ENCODE assay signal across 8 cellular contexts in genomic region chr16:8673611-8674412, GRCh38. TPM values are rescaled to one million over a fixed set of nuclear protein-coding genes. Genes with fewer than 3 reads are reported as not detected.
DNase-seq lines count a peak whose midpoint lies in the region; ATAC-seq lines count a peak whose summit lies in the region.

No MANE protein-coding gene starts in this region.

- ATAC-seq in HG02840 (IDR thresholded peaks at IDR 0.05; ENCODE audit: low FRiP score, unreplicated experiment) = peak; percentile 4
- peak in 3 of 4 experiments; percentile 44 to 51 (median 46) for ATAC-seq in T-cell (replicated peaks in 1 of 4)
- ATAC-seq in left cardiac atrium = peak; percentile 31 to 70

- H3K27me3 Mint-ChIP-seq in T-cell = no peaks in the 10 kb centered on the region

- peaks cover 9% of the 10 kb centered on the region for H3K27me3 ChIP-seq in skeletal muscle satellite cell (ENCODE audit: control insufficient read depth, insufficient read depth, low read length)

- H3K4me3 Mint-ChIP-seq in T-cell = peak overlapping the region; percentile 78 to 85 (median 83)

- peaks cover 9% of the 10 kb centered on the region for H3K36me3 Mint-ChIP-seq in T-cell

- no peaks in the 10 kb centered on the region for H3K36me3 ChIP-seq in skeletal muscle satellite cell (ENCODE audit: insufficient read depth, low read length)

- H3K4me2 ChIP-seq in skeletal muscle satellite cell (ENCODE audit: low read length) = peak overlapping the region; percentile 98

- no peaks in the 10 kb centered on the region for H3K9me3 Mint-ChIP-seq in T-cell

- intact Hi-C loops in left cardiac atrium (cut with DNase I) = no loop called here

- CTCF ChIA-PET in T-cell (lab: Charles Lee) = no interaction called here

- no peaks in the 10 kb centered on the region for H3K9me3 ChIP-seq in skeletal muscle satellite cell (replicated peaks; ENCODE audit: low read length)

- POLR2A ChIA-PET in T-cell (lab: Charles Lee) = interaction anchor here in 1 of 2 donors (0.6 kb wide), 1 partner anchor 10 kb away, joined by 3 read pairs; no protein-coding TSS in a partner anchor

- peaks cover 19 to 23% (median 20%) of the 10 kb centered on the region in 3 donors for H3K4me1 Mint-ChIP-seq in T-cell

- peak overlapping the region; percentile 87 for H3K4me3 ChIP-seq in skeletal muscle satellite cell (ENCODE audit: low read length)

- H3K4me1 ChIP-seq in skeletal muscle satellite cell (ENCODE audit: control insufficient read depth, insufficient read depth, low read length) = peaks cover 10% of the 10 kb centered on the region

- no peak overlapping the region for H3K9ac ChIP-seq in skeletal muscle satellite cell (ENCODE audit: low read depth, low read length)

- peak overlapping the region; percentile 66 to 79 for H3K27ac Mint-ChIP-seq in T-cell

- DNase-seq in NCI-H82 (lab: John Stamatoyannopoulos, UW) (peak; percentile 67), NCI-H82 treated with DMSO at 0.1 percent for 48 hours (lab: John Stamatoyannopoulos, UW; ENCODE audit: unreplicated experiment) (no peak), T-cell (peak in 1 of 34 experiments; percentile 3), left cardiac atrium (no peak), SIG-M5 treated with dmso at 0.1 percent for 504 hours (lab: John Stamatoyannopoulos, UW; ENCODE audit: unreplicated experiment) (no peak), foreskin melanocyte (no peak)

RNA-seq across cellular contexts. Expression of gene ABAT, which starts 0.6 kb away (rescaled TPM):
- total RNA-seq in T-cell (10 to 100 TPM in 3 of 5 donors, 1 to 10 TPM in 2; 8.3 to 16.1 (median 11.7) TPM), left cardiac atrium (1 to 10 TPM; 4.2 to 5.0 TPM)
- 1.5 and 2.8 TPM in 2 replicates for total RNA-seq in skeletal muscle satellite cell (2012; rRNA removed)

RNA-seq across cellular contexts. Expression of gene METTL22, which starts 52.3 kb away (rescaled TPM):
- 10 to 100 TPM; 27.6 to 53.4 (median 34.4) TPM for total RNA-seq in T-cell
- total RNA-seq in left cardiac atrium = 10 to 100 TPM; 24.7 to 31.0 TPM
- total RNA-seq in skeletal muscle satellite cell (2012; rRNA removed) = 29.7 and 31.2 TPM in 2 replicates
